10 cellular contexts compared by ENCODE assay signal in the genomic region with DNA sequence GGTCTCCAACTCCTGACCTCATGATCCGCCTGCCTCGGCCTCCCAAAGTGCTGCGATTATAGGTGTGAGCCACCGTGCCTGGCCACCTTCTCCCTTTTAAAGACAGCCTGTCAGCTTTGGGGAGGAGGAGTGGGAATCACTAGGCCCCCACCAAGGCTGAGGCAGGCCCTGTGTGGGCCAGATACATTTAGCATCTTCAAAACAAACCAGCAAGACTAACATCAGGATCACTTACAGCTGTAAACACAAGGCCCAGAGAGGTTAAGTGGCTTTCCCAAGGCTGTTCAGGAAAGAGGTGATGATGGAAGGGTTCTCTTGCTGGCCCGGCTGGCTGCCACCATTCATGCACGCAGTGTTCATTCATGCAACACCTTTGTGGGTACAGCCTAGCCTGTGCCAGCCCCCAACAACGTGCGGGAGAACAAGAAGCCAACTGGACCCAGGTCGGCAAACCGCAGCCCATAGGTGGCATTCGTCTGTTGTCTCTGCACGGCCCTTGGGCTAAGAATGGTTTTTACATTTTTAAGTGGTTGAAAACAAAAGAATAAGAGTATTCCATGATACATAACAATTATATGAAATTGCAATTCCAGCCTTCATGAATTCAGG. TPM values are rescaled to one million over a fixed set of nuclear protein-coding genes. Genes with fewer than 3 reads are reported as not detected.
A peak's percentile ranks its signal among the peaks of the same experiment; 100 is the strongest.
DNase-seq lines count a peak whose midpoint lies in the region; ATAC-seq and TF ChIP-seq lines count a peak whose summit lies in the region.
"Had no signal": no experiment of that assay in that cellular context is flagged by ENCODE, and none has a peak within 500 bp of the region (broad histone marks: within the 10 kb centered on the region; RNA-seq: fewer than 3 reads in every experiment).

No MANE protein-coding gene starts in this region.

- in situ Hi-C loops in brain microvascular endothelial cell (cut with HindIII; ENCODE audit: low pct_ligation_motif_present, low sequenced_read_pairs): no loop called here

- peak overlapping the region; percentile 98 for H3K27ac Mint-ChIP-seq in CD8-positive, alpha-beta T cell
- peak overlapping the region; percentile 39 to 85 (median 75) for H3K27ac Mint-ChIP-seq in IgD-negative memory B cell
- H3K27ac Mint-ChIP-seq in central memory CD8-positive, alpha-beta T cell (ENCODE audit: low read depth): peak overlapping the region; percentile 86

- H3K36me3 Mint-ChIP-seq in CD8-positive, alpha-beta T cell: no peaks in the 10 kb centered on the region
- H3K36me3 Mint-ChIP-seq in IgD-negative memory B cell: peaks cover 2% of the 10 kb centered on the region
- peaks cover 8% of the 10 kb centered on the region for H3K36me3 Mint-ChIP-seq in central memory CD8-positive, alpha-beta T cell (ENCODE audit: insufficient read depth)

- DNase-seq in CD8-positive, alpha-beta T cell: no peak
- DNase-seq in central memory CD8-positive, alpha-beta T cell (ENCODE audit: low spot score in 2 of 2): no peak
- DNase-seq in sigmoid colon (no peak), brain microvascular endothelial cell (no peak), lower leg skin (ENCODE audit: low spot score in 2 of 2) (no peak)
- DNase-seq in activated CD4-positive, CD25-positive, alpha-beta regulatory T cell (lab: John Stamatoyannopoulos, UW): no peak
- DNase-seq: NCI-H146 had no signal

- H3K9me3 ChIP-seq in CD8-positive, alpha-beta T cell (ENCODE audit: low read length): no peaks in the 10 kb centered on the region
- H3K9me3 ChIP-seq in sigmoid colon: no peaks in the 10 kb centered on the region

- 81 to 89% methylated on average over 12 of the region's 12 CpGs for WGBS in sigmoid colon, 2 donors
- WGBS in lower leg skin, 2 donors: 71 to 73% methylated on average over 12 of the region's 12 CpGs

- H3K4me1 ChIP-seq in CD8-positive, alpha-beta T cell (ENCODE audit: insufficient read depth, low read length): peaks cover 59% of the 10 kb centered on the region
- peaks cover 0 to 16% (median 12%) of the 10 kb centered on the region in 4 donors for H3K4me1 ChIP-seq in sigmoid colon

- TF ChIP-seq POLR2A in sigmoid colon (IDR thresholded peaks at IDR 0.05) (no peak), lower leg skin (IDR thresholded peaks at IDR 0.05) (no peak)

- no peaks in the 10 kb centered on the region for H3K9me3 Mint-ChIP-seq in CD8-positive, alpha-beta T cell
- no peaks in the 10 kb centered on the region for H3K9me3 Mint-ChIP-seq in IgD-negative memory B cell
- no peaks in the 10 kb centered on the region for H3K9me3 Mint-ChIP-seq in central memory CD8-positive, alpha-beta T cell
- H3K9me3 Mint-ChIP-seq: nephron had no signal

- peak overlapping the region; percentile 38 for H3K27ac ChIP-seq in CD8-positive, alpha-beta T cell (ENCODE audit: low read depth, low read length)
- peak overlapping the region; percentile 54 to 72 (median 67) for H3K27ac ChIP-seq in sigmoid colon
- H3K27ac ChIP-seq in brain microvascular endothelial cell: no peak overlapping the region
- H3K27ac ChIP-seq: VCaP had no signal

- intact Hi-C loops in CD8-positive, alpha-beta T cell (cut with DNase I, micrococcal nuclease): no loop called here
- intact Hi-C loops in sigmoid colon (cut with DNase I): no loop called here
- intact Hi-C loops in lower leg skin (cut with DNase I; ENCODE audit: low total_unique reads): no loop called here

- H3K4me1 Mint-ChIP-seq in CD8-positive, alpha-beta T cell (ENCODE audit: low read depth): peaks cover 51% of the 10 kb centered on the region
- H3K4me1 Mint-ChIP-seq in IgD-negative memory B cell: peaks cover 22 to 37% (median 29%) of the 10 kb centered on the region in 3 donors
- H3K4me1 Mint-ChIP-seq in central memory CD8-positive, alpha-beta T cell: peaks cover 39% of the 10 kb centered on the region

- no peaks in the 10 kb centered on the region for H3K27me3 Mint-ChIP-seq in CD8-positive, alpha-beta T cell (ENCODE audit: low read depth)
- H3K27me3 Mint-ChIP-seq in IgD-negative memory B cell: no peaks in the 10 kb centered on the region
- no peaks in the 10 kb centered on the region for H3K27me3 Mint-ChIP-seq in central memory CD8-positive, alpha-beta T cell

- POLR2A ChIA-PET in CD8-positive, alpha-beta T cell (lab: Charles Lee): interaction anchor here (1.6 to 2.5 kb wide), 2 partner anchors 21 to 24 kb away, joined by 5 to 14 read pairs; a partner anchor contains a TSS

- no peak for ATAC-seq in CD8-positive, alpha-beta T cell
- no peak for ATAC-seq in central memory CD8-positive, alpha-beta T cell (replicated peaks; ENCODE audit: extremely low read depth, poor library complexity, severe bottlenecking)

- no peak for TF ChIP-seq CTCF in CD8-positive, alpha-beta T cell (IDR thresholded peaks at IDR 0.05)
- no peak for TF ChIP-seq CTCF in sigmoid colon (IDR thresholded peaks at IDR 0.05)
- TF ChIP-seq CTCF in brain microvascular endothelial cell (IDR thresholded peaks at IDR 0.05; ENCODE audit: low read depth, low read length, missing control alignments): no peak
- no peak for TF ChIP-seq CTCF in lower leg skin (IDR thresholded peaks at IDR 0.05)

- peak overlapping the region; percentile 29 for H3K4me3 ChIP-seq in CD8-positive, alpha-beta T cell (ENCODE audit: low read depth, low read length)
- H3K4me3 ChIP-seq in sigmoid colon (no peak overlapping the region), brain microvascular endothelial cell (ENCODE audit: low read depth, low read length) (no peak overlapping the region), lower leg skin (ENCODE audit: low read depth, poor library complexity, severe bottlenecking) (no peak overlapping the region)

- CTCF ChIA-PET in CD8-positive, alpha-beta T cell (lab: Charles Lee): interaction anchor here (1.2 to 6.8 kb wide), 2 partner anchors 18 to 21 kb away, joined by 5 to 38 read pairs; no protein-coding TSS in a partner anchor

- no peaks in the 10 kb centered on the region for H3K27me3 ChIP-seq in CD8-positive, alpha-beta T cell (ENCODE audit: insufficient read depth, low read length)
- H3K27me3 ChIP-seq in sigmoid colon: no peaks in the 10 kb centered on the region
- no peaks in the 10 kb centered on the region for H3K27me3 ChIP-seq in brain microvascular endothelial cell (replicated peaks)

- H3K36me3 ChIP-seq in CD8-positive, alpha-beta T cell (ENCODE audit: insufficient read depth, low read length): no peaks in the 10 kb centered on the region
- H3K36me3 ChIP-seq in sigmoid colon (no peaks in the 10 kb centered on the region), brain microvascular endothelial cell (replicated peaks) (no peaks in the 10 kb centered on the region)

- peak overlapping the region; percentile 85 for H3K4me3 Mint-ChIP-seq in CD8-positive, alpha-beta T cell
- peak overlapping the region in 3 of 4 donors; percentile 26 to 71 (median 60) for H3K4me3 Mint-ChIP-seq in IgD-negative memory B cell
- peak overlapping the region; percentile 76 for H3K4me3 Mint-ChIP-seq in central memory CD8-positive, alpha-beta T cell
- H3K4me3 Mint-ChIP-seq: nephron had no signal

- TF ChIP-seq EP300 in sigmoid colon (IDR thresholded peaks at IDR 0.05): no peak

RNA-seq across cellular contexts. Expression of a gene that starts 23.0 kb away (rescaled TPM):
- total RNA-seq in CD8-positive, alpha-beta T cell: 100 to 1,000 TPM; 223 to 229 TPM
- polyA plus RNA-seq in IgD-negative memory B cell (350 TPM), sigmoid colon (100 to 1,000 TPM in 2 of 3 donors, 10 to 100 TPM in 1; 62.9 to 163 (median 138) TPM)
- total RNA-seq in sigmoid colon (100 to 1,000 TPM in 2 of 4 donors, 10 to 100 TPM in 2; 30.3 to 215 (median 85.6) TPM), lower leg skin (100 to 1,000 TPM; 118 to 146 (median 130) TPM)

RNA-seq across cellular contexts. Expression of a gene that starts 23.1 kb away (rescaled TPM):
- 10 to 100 TPM; 35.7 to 37.5 TPM for total RNA-seq in CD8-positive, alpha-beta T cell
- polyA plus RNA-seq in IgD-negative memory B cell: 52.8 TPM
- 10 to 100 TPM; 65.3 to 87.0 (median 76.8) TPM for total RNA-seq in sigmoid colon
- 100 to 1,000 TPM in 1 of 3 donors, 10 to 100 TPM in 2; 63.1 to 127 (median 64.0) TPM for polyA plus RNA-seq in sigmoid colon
- 100 to 1,000 TPM in 1 of 4 donors, 10 to 100 TPM in 3; 67.8 to 110 (median 78.0) TPM for total RNA-seq in lower leg skin

RNA-seq across cellular contexts. Expression of a gene that starts 55.2 kb away (rescaled TPM):
- total RNA-seq in CD8-positive, alpha-beta T cell: 10 to 100 TPM; 16.8 to 20.8 TPM
- polyA plus RNA-seq in IgD-negative memory B cell: 2.7 TPM
- 10 to 100 TPM in 3 of 4 donors, 1 to 10 TPM in 1; 8.1 to 20.5 (median 17.3) TPM for total RNA-seq in sigmoid colon
- 10 to 100 TPM; 15.0 to 67.2 (median 26.4) TPM for polyA plus RNA-seq in sigmoid colon
- total RNA-seq in lower leg skin: 10 to 100 TPM; 21.4 to 46.1 (median 39.8) TPM

RNA-seq across cellular contexts. Expression of a gene that starts 56.7 kb away (rescaled TPM):
- 10 to 100 TPM; 76.4 to 77.2 TPM for total RNA-seq in CD8-positive, alpha-beta T cell
- polyA plus RNA-seq in IgD-negative memory B cell (30.7 TPM), sigmoid colon (10 to 100 TPM in 2 of 3 donors, 1 to 10 TPM in 1; 6.7 to 48.6 (median 10.2) TPM)
- total RNA-seq in sigmoid colon (10 to 100 TPM; 17.4 to 25.8 (median 21.9) TPM), lower leg skin (10 to 100 TPM; 17.7 to 60.4 (median 32.7) TPM)
